ENCODE assay signal across 13 cellular contexts in the genomic region with DNA sequence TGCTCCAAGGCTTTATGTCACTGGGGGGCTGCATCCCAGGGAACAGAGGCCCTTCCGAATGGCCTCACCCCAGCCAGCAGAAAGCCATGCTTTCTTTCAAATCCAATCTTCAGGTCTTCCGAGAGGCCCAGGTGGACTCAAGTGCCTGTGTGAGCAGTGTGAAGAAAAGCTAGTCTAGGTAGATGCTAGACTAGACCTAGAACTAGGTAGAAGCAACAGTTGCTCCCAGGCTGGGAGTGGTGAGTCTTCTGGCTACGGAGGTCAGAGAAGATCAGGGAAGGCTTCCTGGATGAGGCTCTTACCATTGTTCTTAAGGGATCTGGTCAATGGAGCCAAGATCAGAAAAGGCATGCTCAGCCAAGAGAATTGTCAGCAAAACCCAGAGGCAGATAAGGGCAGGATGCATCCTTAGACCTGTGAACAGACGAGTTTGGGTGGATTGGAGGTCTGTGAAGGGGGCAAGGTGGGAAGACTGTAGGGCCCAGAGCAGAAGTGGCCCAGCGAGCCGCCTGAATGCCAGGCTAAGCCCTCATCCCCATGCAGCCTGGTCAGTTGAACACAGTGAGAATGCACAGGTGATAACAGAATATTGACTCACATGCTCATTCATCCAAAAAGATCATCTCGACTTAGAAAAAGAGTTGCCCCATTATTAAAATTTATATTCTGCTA.
A peak's percentile ranks its signal among the peaks of the same experiment; 100 is the strongest.
DNase-seq lines count a peak whose midpoint lies in the region; ATAC-seq and TF ChIP-seq lines count a peak whose summit lies in the region.
"Had no signal": no experiment of that assay in that cellular context is flagged by ENCODE, and none has a peak within 500 bp of the region (broad histone marks: within the 10 kb centered on the region; RNA-seq: fewer than 3 reads in every experiment).

No MANE protein-coding gene starts in this region.

- no peaks in the 10 kb centered on the region for H3K27me3 Mint-ChIP-seq in CD4-positive, CD25-positive, alpha-beta regulatory T cell
- H3K27me3 Mint-ChIP-seq in natural killer cell (ENCODE audit: low read depth in 2 of 2) = no peaks in the 10 kb centered on the region

- in situ Hi-C loops in Panc1 (cut with HindIII; ENCODE audit: low pct_unique_long_range_greater_than_20kb, low sequenced_read_pairs) = loop anchor here (5.0 kb wide), 1 partner anchor 82 kb away; no protein-coding TSS in a partner anchor

- peak overlapping the region; percentile 39 to 94 (median 52) for H3K27ac Mint-ChIP-seq in CD4-positive, CD25-positive, alpha-beta regulatory T cell
- peak overlapping the region; percentile 94 to 100 for H3K27ac Mint-ChIP-seq in natural killer cell

- POLR2A ChIA-PET in Panc1 (lab: Charles Lee) = no interaction called here

- CTCF ChIA-PET in Panc1 (lab: Charles Lee) = no interaction called here

- no TSS peak for BruUV-seq in Panc1 (replicated peaks; lab: Mats Ljungman, UMichigan)

- no peaks in the 10 kb centered on the region for H3K36me3 ChIP-seq in CD4-positive, CD25-positive, alpha-beta regulatory T cell (ENCODE audit: control insufficient read depth, insufficient read depth, low read length)
- H3K36me3 ChIP-seq in Panc1 (ENCODE audit: control insufficient read depth, insufficient read depth, low read length) = no peaks in the 10 kb centered on the region

- DNase-seq in CD4-positive, CD25-positive, alpha-beta regulatory T cell = no peak
- no peak for DNase-seq in Panc1 (ENCODE audit: low read depth, low spot score)
- peak in 1 of 10 donors; percentile 20 for DNase-seq in dorsolateral prefrontal cortex
- DNase-seq in natural killer cell = no peak
- no peak for DNase-seq in NCI-H524 (lab: John Stamatoyannopoulos, UW)
- DNase-seq in NCI-H748 treated with DMSO at 0.1 percent for 48 hours (lab: John Stamatoyannopoulos, UW) = no peak
- no peak for DNase-seq in H4 (ENCODE audit: low spot score)
- DNase-seq: activated CD8-positive, alpha-beta memory T cell treated with anti-CD3 and anti-CD28 coated beads for 24 hours; GOT3; stimulated activated CD4-positive, alpha-beta T cell treated with anti-CD3 and anti-CD28 coated beads, Interleukin-2, amount 100 ng/mL, for 48 hours; stomach; T-helper 2 cell had no signal

- H3K4me3 Mint-ChIP-seq in CD4-positive, CD25-positive, alpha-beta regulatory T cell = peak overlapping the region in 1 of 4 donors; percentile 68
- H3K4me3 Mint-ChIP-seq in natural killer cell = peak overlapping the region; percentile 82

- no peak for TF ChIP-seq CTCF in Panc1 (IDR thresholded peaks at IDR 0.05)
- TF ChIP-seq CTCF in dorsolateral prefrontal cortex (IDR thresholded peaks at IDR 0.05 in 54 of 56, conservative IDR thresholded peaks at IDR 0.05 in 2 of 56; ENCODE audit: low read depth in 1 of 56, partially characterized antibody in 56 of 56) = no peak
- TF ChIP-seq CTCF in natural killer cell (IDR thresholded peaks at IDR 0.05) = no peak

- no peak for ATAC-seq in CD4-positive, CD25-positive, alpha-beta regulatory T cell (ENCODE audit: low read depth in 2 of 2)
- no peak for ATAC-seq in Panc1
- ATAC-seq in natural killer cell = no peak
- ATAC-seq in GM21619 (IDR thresholded peaks at IDR 0.05; ENCODE audit: unreplicated experiment) = no peak

- no peaks in the 10 kb centered on the region for H3K27me3 ChIP-seq in CD4-positive, CD25-positive, alpha-beta regulatory T cell (ENCODE audit: control insufficient read depth, insufficient read depth, low read length)
- H3K27me3 ChIP-seq in Panc1 (ENCODE audit: control insufficient read depth, insufficient read depth, low read length) = no peaks in the 10 kb centered on the region
- H3K27me3 ChIP-seq in dorsolateral prefrontal cortex = no peaks in the 10 kb centered on the region
- H3K27me3 ChIP-seq: stomach had no signal

- no peak overlapping the region for H3K4me3 ChIP-seq in CD4-positive, CD25-positive, alpha-beta regulatory T cell (ENCODE audit: low read depth, low read length)
- H3K4me3 ChIP-seq in Panc1 (ENCODE audit: low read depth in 2 of 2, low read length in 2 of 2) (no peak overlapping the region), dorsolateral prefrontal cortex (no peak overlapping the region)
- H3K4me3 ChIP-seq: stomach had no signal

- no peaks in the 10 kb centered on the region for H3K9me3 Mint-ChIP-seq in CD4-positive, CD25-positive, alpha-beta regulatory T cell
- no peaks in the 10 kb centered on the region for H3K9me3 Mint-ChIP-seq in natural killer cell

- H3K4me1 ChIP-seq in CD4-positive, CD25-positive, alpha-beta regulatory T cell (ENCODE audit: control insufficient read depth, insufficient read depth, low read length, poor library complexity, severe bottlenecking) = peaks cover 45% of the 10 kb centered on the region
- peaks cover 75% of the 10 kb centered on the region for H3K4me1 ChIP-seq in Panc1 (ENCODE audit: control insufficient read depth, insufficient read depth, low read length)

- no peaks in the 10 kb centered on the region for H3K9me3 ChIP-seq in CD4-positive, CD25-positive, alpha-beta regulatory T cell (ENCODE audit: control insufficient read depth in 2 of 2, low read length in 2 of 2)
- no peaks in the 10 kb centered on the region for H3K9me3 ChIP-seq in Panc1 (ENCODE audit: control insufficient read depth, insufficient read depth, low read depth, low read length)
- H3K9me3 ChIP-seq: stomach had no signal

- H3K27ac ChIP-seq in CD4-positive, CD25-positive, alpha-beta regulatory T cell (ENCODE audit: insufficient read depth, low read length, poor library complexity, severe bottlenecking) = no peak overlapping the region
- H3K27ac ChIP-seq in Panc1 (ENCODE audit: low read length) (peak overlapping the region; percentile 81), dorsolateral prefrontal cortex (peak overlapping the region; percentile 49 to 98 (median 92))

- H3K36me3 Mint-ChIP-seq in CD4-positive, CD25-positive, alpha-beta regulatory T cell = no peaks in the 10 kb centered on the region
- no peaks in the 10 kb centered on the region for H3K36me3 Mint-ChIP-seq in natural killer cell

- intact Hi-C loops in Panc1 (cut with micrococcal nuclease; ENCODE audit: unreplicated experiment) = no loop called here
- intact Hi-C loops in dorsolateral prefrontal cortex (cut with DNase I) = loop anchor here in 1 of 2 donors (1.0 kb wide), 1 partner anchor 19 kb away; no protein-coding TSS in a partner anchor
- intact Hi-C loops in natural killer cell (cut with micrococcal nuclease) = loop anchor here (1.0 to 10.0 kb wide), 2 partner anchors 25 to 975 kb away; a partner anchor contains a TSS

- H3K4me1 Mint-ChIP-seq in CD4-positive, CD25-positive, alpha-beta regulatory T cell = peaks cover 5 to 70% (median 45%) of the 10 kb centered on the region in 4 donors
- H3K4me1 Mint-ChIP-seq in natural killer cell = peaks cover 79 to 99% of the 10 kb centered on the region in 2 donors
